ENCODE assay signal across 20 cellular contexts in genomic region chr5:143516249-143516648, GRCh38.
DNase-seq lines count a peak whose midpoint lies in the region; ATAC-seq, FAIRE-seq and TF ChIP-seq lines count a peak whose summit lies in the region.
"Had no signal": no experiment of that assay in that cellular context is flagged by ENCODE, and none has a peak within 500 bp of the region (broad histone marks: within the 10 kb centered on the region; RNA-seq: fewer than 3 reads in every experiment).

No MANE protein-coding gene starts in this region.

- CTCF ChIA-PET in GM12878 (lab: Yijun Ruan, JAX) = no interaction called here

- no peak overlapping the region for H3K27ac ChIP-seq in left ventricle myocardium inferior (replicated peaks)
- H3K27ac ChIP-seq in GM12878 (ENCODE audit: control insufficient read depth, insufficient read depth) = no peak overlapping the region
- no peak overlapping the region for H3K27ac ChIP-seq in aorta (ENCODE audit: low read depth in 1 of 2, low read length in 2 of 2)
- H3K27ac ChIP-seq: C4-2B, neural progenitor cell, SJCRH30, tibial nerve had no signal

- DNase-seq in Right ventricle myocardium inferior (ENCODE audit: missing footprints) = no peak
- DNase-seq in left ventricle myocardium inferior = no peak
- DNase-seq in GM12878 (ENCODE audit: low read depth, low spot score) = no peak
- DNase-seq in aorta = no peak
- no peak for DNase-seq in GM12891 (ENCODE audit: insufficient read length, low spot score)
- DNase-seq in NCI-H1930 (lab: John Stamatoyannopoulos, UW) = no peak
- DNase-seq: activated effector memory CD4-positive, alpha-beta T cell treated with Interleukin-2 at 50 U/mL for 16 hours; caudate nucleus; DMS 273 treated with DMSO at 0.1 percent for 48 hours; NCI-H1048; NCI-H2081; NCI-H524; T-helper 2 cell had no signal

- H3K9ac ChIP-seq in GM12878 (ENCODE audit: control insufficient read depth, insufficient read depth, low read length) = no peak overlapping the region
- H3K9ac ChIP-seq: neural progenitor cell had no signal

- in situ Hi-C loops in GM12878 (cut with MboI) = no loop called here

- peak; percentile 13 for ATAC-seq in Right ventricle myocardium inferior
- ATAC-seq in HG03442 (IDR thresholded peaks at IDR 0.05; ENCODE audit: unreplicated experiment) = peak; percentile 45
- peak; percentile 70 for ATAC-seq in GM12878
- ATAC-seq in aorta (ENCODE audit: low FRiP score) = peak; percentile 38
- no peak for ATAC-seq in HG03097 (IDR thresholded peaks at IDR 0.05; ENCODE audit: low FRiP score, unreplicated experiment)
- ATAC-seq: left colon had no signal

- POLR2A ChIA-PET in GM12878 (lab: Charles Lee) = no interaction called here

- intact Hi-C loops in Right ventricle myocardium inferior (cut with DNase I) = no loop called here
- intact Hi-C loops in left ventricle myocardium inferior (cut with micrococcal nuclease) = no loop called here
- intact Hi-C loops in GM12878 (cut with micrococcal nuclease; ENCODE audit: unreplicated experiment) = no loop called here
- intact Hi-C loops in aorta (cut with DNase I) = no loop called here

- H2AFZ ChIP-seq in GM12878 (ENCODE audit: control insufficient read depth, low read depth, low read length) = no peak overlapping the region
- H2AFZ ChIP-seq: neural progenitor cell had no signal

- H3K36me3 ChIP-seq in left ventricle myocardium inferior (no peaks in the 10 kb centered on the region), GM12878 (ENCODE audit: control insufficient read depth in 2 of 2, insufficient read depth in 2 of 2, low read length in 1 of 2) (no peaks in the 10 kb centered on the region), aorta (ENCODE audit: control insufficient read depth in 1 of 2, insufficient read depth in 2 of 2, low read length in 1 of 2) (no peaks in the 10 kb centered on the region)
- H3K36me3 ChIP-seq: neural progenitor cell, SJCRH30, tibial nerve had no signal

- no peak for TF ChIP-seq EP300 in GM12878 (IDR thresholded peaks at IDR 0.05; ENCODE audit: borderline replicate concordance in 1 of 2, control insufficient read depth in 1 of 2, low read depth in 2 of 2, low read length in 2 of 2)

- BruUV-seq in GM12878 (replicated peaks; lab: Mats Ljungman, UMichigan) = no TSS peak

- no peaks in the 10 kb centered on the region for H3K79me2 ChIP-seq in GM12878 (ENCODE audit: control insufficient read depth, insufficient read depth, low read length)

- FAIRE-seq in GM12878 (lab: Jason Lieb, UNC) = no peak
- no peak for FAIRE-seq in GM12891 (lab: Jason Lieb, UNC)

- no peak for TF ChIP-seq POLR2A in GM12878 (IDR thresholded peaks at IDR 0.05; ENCODE audit: low read depth, low read length)
- TF ChIP-seq POLR2A in GM12891 (IDR thresholded peaks at IDR 0.05; ENCODE audit: low read depth, low read length) = no peak

- SMC1A ChIA-PET in GM12878 (lab: Charles Lee; ENCODE audit: uncharacterized antibody, unreplicated experiment) = no interaction called here

- H3K4me1 ChIP-seq in left ventricle myocardium inferior (peaks cover 13% of the 10 kb centered on the region), GM12878 (ENCODE audit: control insufficient read depth, insufficient read depth, low read length) (peaks cover 17% of the 10 kb centered on the region), aorta (ENCODE audit: control insufficient read depth in 1 of 2, insufficient read depth in 2 of 2, low read length in 2 of 2) (peaks cover 2 to 3% of the 10 kb centered on the region in 2 donors)
- H3K4me1 ChIP-seq: neural progenitor cell, SJCRH30 had no signal

- TF ChIP-seq CTCF in left ventricle myocardium inferior (IDR thresholded peaks at IDR 0.05; ENCODE audit: borderline replicate concordance) (no peak), GM12878 (IDR thresholded peaks at IDR 0.05 in 2 of 3, conservative IDR thresholded peaks at IDR 0.05 in 1 of 3; ENCODE audit: control insufficient read depth in 2 of 3, extremely low read depth in 1 of 3, insufficient read depth in 1 of 3, low read depth in 3 of 3, low read length in 3 of 3) (no peak)

- H3K4me2 ChIP-seq in GM12878 (ENCODE audit: control insufficient read depth, insufficient read depth) = no peak overlapping the region
- H3K4me2 ChIP-seq: neural progenitor cell had no signal

- TF ChIP-seq RAD21 in GM12878 (IDR thresholded peaks at IDR 0.05; ENCODE audit: insufficient read depth, low read depth, low read length) = no peak

- no peak overlapping the region for H3K4me3 ChIP-seq in left ventricle myocardium inferior
- no peak overlapping the region for H3K4me3 ChIP-seq in GM12878
- H3K4me3 ChIP-seq in aorta (ENCODE audit: low read length in 2 of 2) = no peak overlapping the region
- H3K4me3 ChIP-seq: neural progenitor cell, SJCRH30, tibial nerve had no signal

- H3K27me3 ChIP-seq in left ventricle myocardium inferior (ENCODE audit: low read depth) = no peaks in the 10 kb centered on the region
- no peaks in the 10 kb centered on the region for H3K27me3 ChIP-seq in GM12878 (replicated peaks in 1 of 2; ENCODE audit: control insufficient read depth in 2 of 2, insufficient read depth in 2 of 2, low read length in 1 of 2)
- no peaks in the 10 kb centered on the region for H3K27me3 ChIP-seq in aorta (ENCODE audit: control insufficient read depth in 1 of 2, insufficient read depth in 2 of 2, low read length in 1 of 2)
- H3K27me3 ChIP-seq: neural progenitor cell, SJCRH30, tibial nerve had no signal

- H3K9me3 ChIP-seq in left ventricle myocardium inferior (replicated peaks) (no peaks in the 10 kb centered on the region), GM12878 (replicated peaks; ENCODE audit: control insufficient read depth, insufficient read depth, low read length) (no peaks in the 10 kb centered on the region; the same call in 2 of the 3 replicates), aorta (ENCODE audit: control insufficient read depth, low read length) (no peaks in the 10 kb centered on the region)
- H3K9me3 ChIP-seq: SJCRH30, tibial nerve had no signal

- RAD21 ChIA-PET in GM12878 (lab: Charles Lee; ENCODE audit: unreplicated experiment) = no interaction called here

- H4K20me1 ChIP-seq in GM12878 (ENCODE audit: control insufficient read depth, insufficient read depth) = no peaks in the 10 kb centered on the region

- 0% methylated on average over 1 of the region's 1 CpG for WGBS in GM12878 (ENCODE audit: insufficient coverage, insufficient replicate concordance, low lambda C conversion rate, missing lambda C conversion rate)
- WGBS in aorta, 2 donors = 100% methylated on average over 1 of the region's 1 CpG

TF ChIP-seq in GM12878, 131 proteins besides CTCF, POLR2A, EP300 and RAD21 (continues in another document):
- TF ChIP-seq TBL1XR1 (IDR thresholded peaks at IDR 0.05; ENCODE audit: low read depth, low read length) (no peak), ATF7 (IDR thresholded peaks at IDR 0.05; ENCODE audit: low read depth) (no peak), MXI1 (IDR thresholded peaks at IDR 0.05; ENCODE audit: low read depth, low read length) (no peak), BCLAF1 (IDR thresholded peaks at IDR 0.05) (no peak), TCF7 (IDR thresholded peaks at IDR 0.05; ENCODE audit: borderline replicate concordance) (no peak)

TF ChIP-seq in GM12891, 5 proteins besides CTCF, POLR2A, EP300 and RAD21:
- no peak for TF ChIP-seq PAX5 (IDR thresholded peaks at IDR 0.05; ENCODE audit: insufficient read depth, low read length, severe bottlenecking)
- TF ChIP-seq TAF1 (IDR thresholded peaks at IDR 0.05; ENCODE audit: low read depth, low read length) = no peak
- TF ChIP-seq SPI1 (IDR thresholded peaks at IDR 0.05; ENCODE audit: low read depth, low read length) = no peak
- no peak for TF ChIP-seq POLR2AphosphoS5 (IDR thresholded peaks at IDR 0.05; ENCODE audit: low read depth, low read length)
- no peak for TF ChIP-seq POU2F2 (IDR thresholded peaks at IDR 0.05; ENCODE audit: low read depth, low read length)
TF ChIP-seq in GM12891: peak in this region for 0.
